7 cellular contexts compared by ENCODE assay signal in the genomic region with DNA sequence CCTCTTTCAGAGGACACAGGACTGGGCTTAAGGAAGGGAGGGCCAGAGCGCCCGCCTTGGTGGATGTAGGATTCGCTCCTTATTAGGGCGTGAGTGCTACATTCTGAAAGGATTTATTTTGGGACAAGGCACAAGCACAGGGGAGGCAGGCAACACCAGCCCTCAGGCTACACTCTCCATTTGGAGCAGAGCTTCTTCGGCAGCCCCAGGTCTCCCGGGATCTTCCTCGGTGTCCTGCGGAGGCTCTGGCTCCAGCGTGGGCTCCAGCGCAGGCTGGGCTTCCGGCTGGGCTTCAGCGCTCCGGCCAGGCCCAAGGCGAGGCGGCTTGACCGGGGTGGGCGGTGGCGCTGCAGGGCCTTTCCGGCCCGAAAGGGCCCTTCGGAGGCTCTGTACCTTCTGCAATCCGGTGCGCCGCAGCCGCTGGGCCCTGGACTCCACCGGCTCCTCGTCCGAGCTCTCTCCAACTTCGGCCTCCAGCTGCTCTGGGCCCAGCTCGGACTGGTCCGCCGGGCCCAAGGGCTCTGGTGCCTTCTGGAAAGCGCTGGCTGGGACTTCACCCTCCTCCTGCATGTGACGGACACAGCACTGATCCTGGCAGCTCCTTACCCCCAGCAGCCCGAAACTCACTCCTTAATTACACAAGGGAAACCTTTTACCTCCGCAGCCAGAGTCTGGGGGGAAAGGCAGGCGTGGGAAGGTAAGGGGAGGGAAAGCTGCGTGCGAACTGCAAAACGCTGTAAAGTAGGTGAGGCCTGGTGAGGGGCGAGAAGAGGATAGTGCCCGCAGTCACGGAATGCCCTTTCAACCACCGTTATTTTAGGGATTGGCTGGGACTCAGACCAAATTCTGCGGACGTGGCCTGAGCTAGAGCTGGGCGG. TPM values are rescaled to one million over a fixed set of nuclear protein-coding genes. Genes with fewer than 3 reads are reported as not detected.
DNase-seq lines count a peak whose midpoint lies in the region; ATAC-seq, FAIRE-seq and TF ChIP-seq lines count a peak whose summit lies in the region.

No MANE protein-coding gene starts in this region.

- dilution Hi-C loops in mammary epithelial cell (cut with HindIII; ENCODE audit: low sequenced_read_pairs) (no loop called here), keratinocyte (cut with MboI; ENCODE audit: extremely low pct_ligation_motif_present, low sequenced_read_pairs) (no loop called here)

- H3K79me2 ChIP-seq in mammary epithelial cell (ENCODE audit: insufficient read depth, low read length), result peaks cover 22% of the 10 kb centered on the region
- H3K79me2 ChIP-seq in keratinocyte (ENCODE audit: control insufficient read depth, insufficient read depth, low read length), result peaks cover 11% of the 10 kb centered on the region

- TF ChIP-seq CTCF in mammary epithelial cell (conservative IDR thresholded peaks at IDR 0.05 in 1 of 2, IDR thresholded peaks at IDR 0.05 in 1 of 2; ENCODE audit: extremely low read depth in 1 of 2, insufficient read depth in 1 of 2, low read depth in 1 of 2, low read length in 2 of 2), result no peak
- TF ChIP-seq CTCF in keratinocyte (optimal IDR thresholded peaks at IDR 0.05 in 1 of 3, IDR thresholded peaks at IDR 0.05 in 1 of 3, conservative IDR thresholded peaks at IDR 0.05 in 1 of 3; ENCODE audit: extremely low read depth in 1 of 3, insufficient read depth in 2 of 3, low read length in 3 of 3), result no peak
- no peak for TF ChIP-seq CTCF in WERI-Rb-1 (IDR thresholded peaks at IDR 0.05; ENCODE audit: low read depth, low read length)

- H4K20me1 ChIP-seq in mammary epithelial cell (ENCODE audit: insufficient read depth, low read length) (no peaks in the 10 kb centered on the region), keratinocyte (ENCODE audit: control insufficient read depth, extremely low read depth, insufficient read depth, low read length) (no peaks in the 10 kb centered on the region)

- no peaks in the 10 kb centered on the region for H3K9me1 ChIP-seq in keratinocyte (ENCODE audit: control insufficient read depth, extremely low read depth, insufficient read depth, low read length)

- H3K36me3 ChIP-seq in mammary epithelial cell (ENCODE audit: insufficient read depth, low read length), result peaks cover 3% of the 10 kb centered on the region
- no peaks in the 10 kb centered on the region for H3K36me3 ChIP-seq in keratinocyte (ENCODE audit: control insufficient read depth in 2 of 2, extremely low read depth in 1 of 2, insufficient read depth in 2 of 2, low read length in 2 of 2)
- H3K36me3 ChIP-seq in WERI-Rb-1, result no peaks in the 10 kb centered on the region

- H3K9ac ChIP-seq in mammary epithelial cell (ENCODE audit: insufficient read depth, low read length) (peak overlapping the region; percentile 99), keratinocyte (ENCODE audit: control insufficient read depth, extremely low read depth, insufficient read depth, low read length) (peak overlapping the region; percentile 99)

- H3K4me1 ChIP-seq in mammary epithelial cell (ENCODE audit: insufficient read depth, low read length) (peaks cover 41% of the 10 kb centered on the region), keratinocyte (ENCODE audit: control insufficient read depth, extremely low read depth, insufficient read depth, low read length) (peaks cover 40% of the 10 kb centered on the region)

- CTCF ChIA-PET in mammary epithelial cell (lab: Charles Lee; ENCODE audit: low non-redundant PET), result interaction anchor here (0.6 kb wide), 1 partner anchor 44 kb away, joined by 3 read pairs; no protein-coding TSS in a partner anchor

- peak; percentile 34 for FAIRE-seq in keratinocyte (lab: Jason Lieb, UNC)

- H3K27me3 ChIP-seq in mammary epithelial cell (ENCODE audit: insufficient read depth, low read length) (no peaks in the 10 kb centered on the region), keratinocyte (ENCODE audit: control insufficient read depth, extremely low read depth, insufficient read depth, low read length) (no peaks in the 10 kb centered on the region), WERI-Rb-1 (ENCODE audit: insufficient read depth, low read depth, severe bottlenecking) (peaks cover 7% of the 10 kb centered on the region)

- peak overlapping the region; percentile 95 for H3K27ac ChIP-seq in mammary epithelial cell (ENCODE audit: insufficient read depth, low read depth, low read length)
- peak overlapping the region; percentile 98 for H3K27ac ChIP-seq in keratinocyte (ENCODE audit: control insufficient read depth, insufficient read depth, low read length)
- H3K27ac ChIP-seq in temporal lobe (ENCODE audit: low read depth, low read length), result peak overlapping the region; percentile 84
- H3K27ac ChIP-seq in WERI-Rb-1, result no peak overlapping the region

- in situ Hi-C loops in mammary epithelial cell (cut with MboI; ENCODE audit: low sequenced_read_pairs in 2 of 2), result loop anchor here in 1 of 2 donors (10.0 kb wide), 1 partner anchor 64 kb away; a partner anchor contains a TSS

- under 1% methylated on average over 18 of the region's 47 CpGs for WGBS in mammary epithelial cell (ENCODE audit: low coverage, missing lambda C conversion rate)

- intact Hi-C loops in mammary epithelial cell (cut with micrococcal nuclease), result loop anchor here (1.0 to 5.0 kb wide), 3 partner anchors 34 to 85 kb away; a partner anchor contains a TSS

- DNase-seq in mammary epithelial cell (peak; percentile 36), keratinocyte (ENCODE audit: low read depth, low spot score) (no peak), NCI-H1105 treated with DMSO at 0.1 percent for 48 hours (lab: John Stamatoyannopoulos, UW) (no peak), NOMO-1 treated with DMSO at 0.1 percent for 48 hours (lab: John Stamatoyannopoulos, UW; ENCODE audit: unreplicated experiment) (no peak), WERI-Rb-1 (no peak)

- H2AFZ ChIP-seq in mammary epithelial cell (ENCODE audit: low read depth, low read length) (peak overlapping the region; percentile 40), keratinocyte (ENCODE audit: control insufficient read depth, low read length) (peak overlapping the region; percentile 54)

- H3K9me3 ChIP-seq in mammary epithelial cell (replicated peaks; ENCODE audit: insufficient read depth, low read length), result no peaks in the 10 kb centered on the region
- no peaks in the 10 kb centered on the region for H3K9me3 ChIP-seq in keratinocyte (ENCODE audit: control insufficient read depth, low read depth, low read length)
- H3K9me3 ChIP-seq in WERI-Rb-1 (ENCODE audit: severe bottlenecking), result no peaks in the 10 kb centered on the region

- ATAC-seq in HG03457 (IDR thresholded peaks at IDR 0.05; ENCODE audit: unreplicated experiment), result peak; percentile 4

- peak overlapping the region; percentile 89 for H3K4me2 ChIP-seq in mammary epithelial cell (ENCODE audit: insufficient read depth, low read depth, low read length)
- peak overlapping the region; percentile 95 for H3K4me2 ChIP-seq in keratinocyte (ENCODE audit: control insufficient read depth, extremely low read depth, insufficient read depth, low read depth, low read length)

- BruUV-seq in mammary epithelial cell (replicated peaks; lab: Mats Ljungman, UMichigan), result TSS peak; percentile 58

- H3K4me3 ChIP-seq in mammary epithelial cell (replicated peaks in 1 of 3; ENCODE audit: insufficient read depth in 1 of 3, low read depth in 2 of 3, low read length in 3 of 3) (peak overlapping the region; percentile 62 to 78 (median 74)), keratinocyte (ENCODE audit: control insufficient read depth in 2 of 3, extremely low read depth in 1 of 3, insufficient read depth in 2 of 3, low read depth in 1 of 3, low read length in 3 of 3) (peak overlapping the region; percentile 56 to 95 (median 87)), WERI-Rb-1 (ENCODE audit: low read depth, low read length) (no peak overlapping the region)

RNA-seq across cellular contexts. Expression of a gene that starts 1.1 kb away (rescaled TPM):
- total RNA-seq in mammary epithelial cell (100 to 1,000 TPM in 1 of 2 donors, 10 to 100 TPM in 1; 47.7 to 117 TPM), temporal lobe (2.7 TPM)
- polyA plus RNA-seq in mammary epithelial cell (108 TPM), keratinocyte (26.0 to 43.0 TPM (median 30.1 TPM) in 3 replicates)
- polyA minus RNA-seq in mammary epithelial cell (4.7 TPM), keratinocyte (3.3 to 6.2 TPM (median 3.4 TPM) in 3 replicates)
- 1.6 TPM for polyA plus RNA-seq in keratinocyte (2011; ENCODE audit: low read depth)
- 12.2 and 49.7 TPM in 2 replicates for polyA plus RNA-seq in keratinocyte (2011; cell fraction: cytosol; rRNA removed)
- 15.5 and 20.8 TPM in 2 replicates for polyA plus RNA-seq in keratinocyte (2011; cell fraction: nucleus; rRNA removed)
- 5.5 and 85.3 TPM in 2 replicates for polyA plus RNA-seq in keratinocyte (2012; ENCODE audit: low replicate concordance)
- polyA minus RNA-seq in keratinocyte (2011; cell fraction: cytosol; rRNA and poly(A)+ RNA removed), result 23.0 TPM
- polyA minus RNA-seq in keratinocyte (2011; cell fraction: nucleus; rRNA and poly(A)+ RNA removed), result 8.4 and 9.0 TPM in 2 replicates

RNA-seq across cellular contexts. Expression of a gene that starts 59.6 kb away (rescaled TPM):
- total RNA-seq in mammary epithelial cell (not detected), temporal lobe (6.1 TPM)
- polyA plus RNA-seq in mammary epithelial cell (not detected), keratinocyte (not detected in 3 replicates)
- polyA minus RNA-seq in mammary epithelial cell (not detected), keratinocyte (not detected in 3 replicates)
- not detected for polyA plus RNA-seq in keratinocyte (2011; ENCODE audit: low read depth)
- 0.03 TPM in 1 of 2 replicates, not detected in the other for polyA plus RNA-seq in keratinocyte (2011; cell fraction: cytosol; rRNA removed)
- not detected in 2 replicates for polyA plus RNA-seq in keratinocyte (2011; cell fraction: nucleus; rRNA removed)
- not detected in 2 replicates for polyA plus RNA-seq in keratinocyte (2012; ENCODE audit: low replicate concordance)
- not detected for polyA minus RNA-seq in keratinocyte (2011; cell fraction: cytosol; rRNA and poly(A)+ RNA removed)
- not detected in 2 replicates for polyA minus RNA-seq in keratinocyte (2011; cell fraction: nucleus; rRNA and poly(A)+ RNA removed)

Comparison
In these comparisons a context has a peak if more than half of its experiments do, and no peak if none do; other contexts are left out.
1. RNA of a gene that starts 1.1 kb away (total RNA-seq): 47.7 to 117 TPM in mammary epithelial cell; 2.7 TPM in temporal lobe (single experiment); every median in the first group is over 10 times any median in the second.